ENCODE assay signal across 8 cellular contexts in the genomic region with DNA sequence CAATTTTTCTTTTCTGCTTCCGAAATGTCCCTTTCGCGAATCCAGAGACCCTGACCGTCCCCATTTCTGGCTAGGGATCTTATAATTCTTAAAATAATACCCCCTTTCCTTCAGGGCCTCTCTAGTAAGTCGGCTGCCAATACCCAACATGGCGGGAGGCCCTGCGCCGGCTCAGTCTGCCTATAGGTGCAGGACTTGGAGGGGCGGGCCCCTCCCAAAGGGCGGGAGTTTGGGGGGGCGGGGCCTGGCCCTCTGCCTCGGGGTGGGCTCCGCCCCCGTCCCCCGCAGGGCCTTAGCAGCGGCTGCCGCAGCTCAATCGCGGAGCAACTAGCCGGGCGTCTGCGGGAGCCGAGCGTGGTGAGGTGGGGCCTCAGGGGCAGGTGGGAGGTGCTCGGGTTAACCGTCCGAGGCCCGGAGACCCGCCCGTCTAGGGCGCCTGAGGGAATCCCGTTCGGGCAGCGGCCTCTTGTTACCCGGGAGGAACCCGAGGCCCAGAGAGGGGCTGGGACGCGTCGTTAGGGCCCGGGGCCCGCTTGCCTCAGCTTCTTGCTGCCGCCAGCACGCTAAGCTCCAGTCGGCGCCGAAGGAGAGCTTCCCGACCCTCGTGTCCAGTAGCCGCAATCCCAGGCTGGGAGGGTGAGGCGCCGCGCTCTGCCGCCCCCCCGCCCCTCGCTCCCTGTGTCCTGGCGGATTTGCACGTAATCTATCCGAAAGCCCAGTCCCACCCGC. TPM values are rescaled to one million over a fixed set of nuclear protein-coding genes. Genes with fewer than 3 reads are reported as not detected.
DNase-seq lines count a peak whose midpoint lies in the region; ATAC-seq and TF ChIP-seq lines count a peak whose summit lies in the region.

A gene with protein sequence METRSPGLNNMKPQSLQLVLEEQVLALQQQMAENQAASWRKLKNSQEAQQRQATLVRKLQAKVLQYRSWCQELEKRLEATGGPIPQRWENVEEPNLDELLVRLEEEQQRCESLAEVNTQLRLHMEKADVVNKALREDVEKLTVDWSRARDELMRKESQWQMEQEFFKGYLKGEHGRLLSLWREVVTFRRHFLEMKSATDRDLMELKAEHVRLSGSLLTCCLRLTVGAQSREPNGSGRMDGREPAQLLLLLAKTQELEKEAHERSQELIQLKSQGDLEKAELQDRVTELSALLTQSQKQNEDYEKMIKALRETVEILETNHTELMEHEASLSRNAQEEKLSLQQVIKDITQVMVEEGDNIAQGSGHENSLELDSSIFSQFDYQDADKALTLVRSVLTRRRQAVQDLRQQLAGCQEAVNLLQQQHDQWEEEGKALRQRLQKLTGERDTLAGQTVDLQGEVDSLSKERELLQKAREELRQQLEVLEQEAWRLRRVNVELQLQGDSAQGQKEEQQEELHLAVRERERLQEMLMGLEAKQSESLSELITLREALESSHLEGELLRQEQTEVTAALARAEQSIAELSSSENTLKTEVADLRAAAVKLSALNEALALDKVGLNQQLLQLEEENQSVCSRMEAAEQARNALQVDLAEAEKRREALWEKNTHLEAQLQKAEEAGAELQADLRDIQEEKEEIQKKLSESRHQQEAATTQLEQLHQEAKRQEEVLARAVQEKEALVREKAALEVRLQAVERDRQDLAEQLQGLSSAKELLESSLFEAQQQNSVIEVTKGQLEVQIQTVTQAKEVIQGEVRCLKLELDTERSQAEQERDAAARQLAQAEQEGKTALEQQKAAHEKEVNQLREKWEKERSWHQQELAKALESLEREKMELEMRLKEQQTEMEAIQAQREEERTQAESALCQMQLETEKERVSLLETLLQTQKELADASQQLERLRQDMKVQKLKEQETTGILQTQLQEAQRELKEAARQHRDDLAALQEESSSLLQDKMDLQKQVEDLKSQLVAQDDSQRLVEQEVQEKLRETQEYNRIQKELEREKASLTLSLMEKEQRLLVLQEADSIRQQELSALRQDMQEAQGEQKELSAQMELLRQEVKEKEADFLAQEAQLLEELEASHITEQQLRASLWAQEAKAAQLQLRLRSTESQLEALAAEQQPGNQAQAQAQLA (N-terminal part only) (plus strand): TSS at position 718 of the 729 bp plus-strand sequence. CDS start 6,770 bp downstream, outside the sequence.

- no peaks in the 10 kb centered on the region for H3K36me3 Mint-ChIP-seq in naive B cell
- H3K36me3 Mint-ChIP-seq in stimulated activated effector memory CD8-positive, alpha-beta T cell treated with anti-CD3 and anti-CD28 coated beads, Interleukin-12 subunit alpha, Interleukin-12 subunit beta, amount 100 ng/mL, for 72 hours, result peaks cover 6% of the 10 kb centered on the region

- H3K4me1 Mint-ChIP-seq in naive B cell, result peaks cover 0 to 18% (median 11%) of the 10 kb centered on the region in 3 donors
- H3K4me1 Mint-ChIP-seq in stimulated activated effector memory CD8-positive, alpha-beta T cell treated with anti-CD3 and anti-CD28 coated beads, Interleukin-12 subunit alpha, Interleukin-12 subunit beta, amount 100 ng/mL, for 72 hours, result peaks cover 8% of the 10 kb centered on the region

- TF ChIP-seq CTCF in LNCaP clone FGC (IDR thresholded peaks at IDR 0.05; ENCODE audit: control insufficient read depth, extremely low read depth, insufficient read depth), result no peak

- no peaks in the 10 kb centered on the region for H3K27me3 Mint-ChIP-seq in naive B cell

- H3K4me3 ChIP-seq in LNCaP clone FGC (ENCODE audit: low read depth, low read length), result peak within 1 kb of the TSS; percentile 76

- DNase-seq in EH (ENCODE audit: low read depth) (peak; percentile 95), H4 (ENCODE audit: low spot score) (peak; percentile 80), LNCaP clone FGC (ENCODE audit: low read depth) (peak; percentile 75), RPMI8226 (peak; percentile 97), fibroblast of gingiva (ENCODE audit: low read depth) (peak; percentile 93), naive B cell (peak; percentile 95)
- peak; percentile 81 to 91 for DNase-seq in activated T-helper 1 cell treated with anti-CD3 and anti-CD28 coated beads, Interleukin-2, amount 50 U/mL, for 16 hours (ENCODE audit: low read depth in 1 of 2, low spot score in 1 of 2)
- DNase-seq in stimulated activated effector memory CD8-positive, alpha-beta T cell treated with anti-CD3 and anti-CD28 coated beads, Interleukin-12 subunit alpha, Interleukin-12 subunit beta, amount 100 ng/mL, for 72 hours (ENCODE audit: low spot score in 2 of 2), result peak; percentile 85 to 94

- peak; percentile 93 for ATAC-seq in naive B cell (ENCODE audit: low read depth in 2 of 2)
- ATAC-seq in stimulated activated effector memory CD8-positive, alpha-beta T cell treated with anti-CD3 and anti-CD28 coated beads, Interleukin-12 subunit alpha, Interleukin-12 subunit beta, amount 100 ng/mL, for 72 hours, result peak; percentile 97

- peak within 1 kb of the TSS; percentile 93 to 98 (median 98) for H3K27ac Mint-ChIP-seq in naive B cell
- peak within 1 kb of the TSS; percentile 99 for H3K27ac Mint-ChIP-seq in stimulated activated effector memory CD8-positive, alpha-beta T cell treated with anti-CD3 and anti-CD28 coated beads, Interleukin-12 subunit alpha, Interleukin-12 subunit beta, amount 100 ng/mL, for 72 hours

- no peaks in the 10 kb centered on the region for H3K9me3 Mint-ChIP-seq in naive B cell
- no peaks in the 10 kb centered on the region for H3K9me3 Mint-ChIP-seq in stimulated activated effector memory CD8-positive, alpha-beta T cell treated with anti-CD3 and anti-CD28 coated beads, Interleukin-12 subunit alpha, Interleukin-12 subunit beta, amount 100 ng/mL, for 72 hours

- H3K4me3 Mint-ChIP-seq in naive B cell, result peak within 1 kb of the TSS; percentile 84 to 98 (median 96)
- peak within 1 kb of the TSS; percentile 83 for H3K4me3 Mint-ChIP-seq in stimulated activated effector memory CD8-positive, alpha-beta T cell treated with anti-CD3 and anti-CD28 coated beads, Interleukin-12 subunit alpha, Interleukin-12 subunit beta, amount 100 ng/mL, for 72 hours

RNA-seq across cellular contexts. Expression of the gene that starts here (rescaled TPM):
- total RNA-seq in H4 (2014; rRNA removed; shearing (Covaris generic)), result 11.5 and 15.3 TPM in 2 replicates
- polyA plus RNA-seq in naive B cell (ENCODE audit: low read depth in 6 of 6), result 10 to 100 TPM in 1 of 6 donors, 1 to 10 TPM in 4, not detected in 1; 3.4 to 20.5 (median 5.2) TPM

Comparison
In these comparisons a context has a peak if more than half of its experiments do, and no peak if none do; other contexts are left out.
1. Peak in every context shown above with its lines: DNase-seq, ATAC-seq and H3K4me3 ChIP-seq.